In the genomic region with DNA sequence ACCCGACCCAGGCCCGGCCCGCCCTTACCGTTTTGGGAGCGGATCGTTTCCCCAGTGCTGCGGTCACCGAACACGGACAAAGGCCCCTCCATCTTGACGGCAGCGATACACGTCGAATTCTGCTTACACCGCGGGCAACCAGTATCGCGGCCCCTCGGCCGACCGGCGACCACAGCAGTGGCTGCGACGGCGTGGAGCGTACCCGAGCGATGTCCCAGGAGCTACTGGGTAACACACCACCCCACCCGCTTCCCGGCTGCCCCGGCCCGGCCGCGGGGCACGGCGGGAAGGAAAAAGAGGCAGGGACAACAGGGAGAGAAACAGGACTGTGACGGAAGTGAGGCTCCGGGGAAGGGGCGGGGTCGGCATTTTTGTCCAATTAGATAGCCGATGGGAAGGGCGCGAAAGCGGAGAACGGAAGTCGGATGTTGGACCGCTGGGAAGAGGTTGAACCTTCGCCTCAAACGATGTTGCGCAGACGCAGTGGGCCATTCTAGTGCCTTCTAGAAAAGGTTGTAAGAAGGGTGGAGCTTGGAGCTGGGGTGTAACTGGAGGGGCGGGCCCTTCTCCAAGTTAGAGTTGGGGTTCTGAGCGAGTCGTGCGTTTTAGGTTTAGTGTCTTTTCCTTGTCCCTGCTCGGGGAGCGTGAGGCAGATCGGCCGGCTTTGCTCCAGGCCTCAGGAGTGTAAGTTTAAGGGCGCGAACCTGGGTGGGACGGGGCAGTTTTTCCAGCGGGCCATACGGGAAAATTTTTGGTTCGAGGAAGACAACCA, we compare ENCODE assay signal across 8 cellular contexts. TPM values are rescaled to one million over a fixed set of nuclear protein-coding genes. Genes with fewer than 3 reads are reported as not detected.
DNase-seq lines count a peak whose midpoint lies in the region; ATAC-seq, FAIRE-seq and TF ChIP-seq lines count a peak whose summit lies in the region.

A gene (minus strand): TSS at position 226 of the 772 bp plus-strand sequence. CDS start 134 bp downstream, at position 92.

- H2AFZ ChIP-seq in astrocyte (ENCODE audit: low read depth, low read length), result peak within 1 kb of the TSS; percentile 86

- peak within 1 kb of the TSS; percentile 91 for H3K27ac Mint-ChIP-seq in astrocyte (ENCODE audit: unreplicated experiment)

- peaks cover 11% of the 10 kb centered on the region for H3K36me3 Mint-ChIP-seq in astrocyte (ENCODE audit: low read depth, unreplicated experiment)

- H3K9me3 ChIP-seq in astrocyte (ENCODE audit: insufficient read depth, low read depth, low read length) (no peaks in the 10 kb centered on the region), right cardiac atrium (ENCODE audit: control insufficient read depth, low read length) (no peaks in the 10 kb centered on the region), uterus (no peaks in the 10 kb centered on the region)

- under 1% methylated on average over 64 of the region's 64 CpGs for WGBS in right cardiac atrium

- H3K4me1 ChIP-seq in astrocyte (ENCODE audit: insufficient read depth, low read length) (peaks cover 20% of the 10 kb centered on the region), right cardiac atrium (ENCODE audit: control insufficient read depth, insufficient read depth, low read length) (peaks cover 8% of the 10 kb centered on the region), uterus (peaks cover 21 to 23% of the 10 kb centered on the region in 2 donors)

- H3K27ac ChIP-seq in astrocyte (ENCODE audit: low read depth, low read length) (peak within 1 kb of the TSS; percentile 94), right cardiac atrium (ENCODE audit: low read length) (peak within 1 kb of the TSS; percentile 97), uterus (peak within 1 kb of the TSS; percentile 92 to 100)

- H3K36me3 ChIP-seq in astrocyte (ENCODE audit: insufficient read depth, low read length) (peaks cover 31% of the 10 kb centered on the region), uterus (no peaks in the 10 kb centered on the region)

- DNase-seq in NCI-H2029 (lab: John Stamatoyannopoulos, UW) (peak; percentile 99), T-helper 22 cell (ENCODE audit: low read depth) (peak; percentile 99), astrocyte (ENCODE audit: low read depth) (peak; percentile 99), right cardiac atrium (peak; percentile 99 to 100 (median 100)), pulmonary artery endothelial cell (ENCODE audit: low read depth, low spot score) (peak; percentile 99), uterus (peak; percentile 99 to 100)

- H3K4me3 Mint-ChIP-seq in astrocyte (ENCODE audit: unreplicated experiment), result peak within 1 kb of the TSS; percentile 99

- H3K4me3 ChIP-seq in astrocyte (ENCODE audit: insufficient read depth, low read depth, low read length) (peak within 1 kb of the TSS; percentile 85), right cardiac atrium (ENCODE audit: low read length) (peak within 1 kb of the TSS; percentile 87), uterus (peak within 1 kb of the TSS; percentile 92 to 99)

- peak; percentile 96 for TF ChIP-seq POLR2A in GM18505 (IDR thresholded peaks at IDR 0.05; ENCODE audit: borderline replicate concordance, extremely low read depth, insufficient read depth, insufficient read length)
- peak; percentile 96 for TF ChIP-seq POLR2A in uterus (IDR thresholded peaks at IDR 0.05)

- intact Hi-C loops in right cardiac atrium (cut with DNase I), result loop anchor here in 2 of 4 donors (5.0 kb wide), 2 partner anchors 62 to 97 kb away; a partner anchor contains a TSS
- intact Hi-C loops in uterus (cut with DNase I; ENCODE audit: low total_unique reads), result loop anchor here (5.0 kb wide), 1 partner anchor 97 kb away; a partner anchor contains a TSS

- H3K27me3 Mint-ChIP-seq in astrocyte (ENCODE audit: low read depth, unreplicated experiment), result no peaks in the 10 kb centered on the region

- peak; percentile 69 for ATAC-seq in GM18505 (IDR thresholded peaks at IDR 0.05; ENCODE audit: unreplicated experiment)
- ATAC-seq in HG02973 (IDR thresholded peaks at IDR 0.05; ENCODE audit: unreplicated experiment), result peak; percentile 74
- ATAC-seq in right cardiac atrium, result peak; percentile 95

- peaks cover 23% of the 10 kb centered on the region for H3K4me1 Mint-ChIP-seq in astrocyte (ENCODE audit: low read depth, unreplicated experiment)

- TF ChIP-seq CTCF in astrocyte (IDR thresholded peaks at IDR 0.05; ENCODE audit: insufficient read depth, low read depth, low read length) (no peak), uterus (IDR thresholded peaks at IDR 0.05) (peak in 1 of 4 experiments; percentile 22)

- H4K20me1 ChIP-seq in astrocyte (ENCODE audit: insufficient read depth, low read length), result peaks cover 50% of the 10 kb centered on the region

- no peaks in the 10 kb centered on the region for H3K9me3 Mint-ChIP-seq in astrocyte (ENCODE audit: unreplicated experiment)

- peaks cover 89% of the 10 kb centered on the region for H3K79me2 ChIP-seq in astrocyte (ENCODE audit: insufficient read depth, low read length)

- H3K9ac ChIP-seq in astrocyte (ENCODE audit: low read length), result peak within 1 kb of the TSS; percentile 97

- peak; percentile 73 for FAIRE-seq in astrocyte (lab: Jason Lieb, UNC)

- no peaks in the 10 kb centered on the region for H3K27me3 ChIP-seq in astrocyte (ENCODE audit: insufficient read depth, low read length)
- H3K27me3 ChIP-seq in right cardiac atrium (ENCODE audit: control insufficient read depth, insufficient read depth), result no peaks in the 10 kb centered on the region
- H3K27me3 ChIP-seq in uterus, result no peaks in the 10 kb centered on the region

- peak within 1 kb of the TSS; percentile 95 for H3K4me2 ChIP-seq in astrocyte (ENCODE audit: low read length)

RNA-seq across cellular contexts. Expression of the gene that starts here (rescaled TPM):
- total RNA-seq in astrocyte (238 and 256 TPM in 2 replicates), right cardiac atrium (100 to 1,000 TPM; 134 to 161 (median 145) TPM), pulmonary artery endothelial cell (373 and 619 TPM in 2 replicates), uterus (100 to 1,000 TPM; 109 to 241 (median 170) TPM)
- polyA plus RNA-seq in right cardiac atrium, result 123 TPM

Comparison
In these comparisons a context has a peak if more than half of its experiments do, and no peak if none do; other contexts are left out.
1. Peak in every context shown above with its lines: DNase-seq, ATAC-seq, H3K4me3 ChIP-seq and H3K27ac ChIP-seq.